21 cellular contexts compared by ENCODE assay signal in genomic region chr14:89360277-89360676, GRCh38. TPM values are rescaled to one million over a fixed set of nuclear protein-coding genes. Genes with fewer than 3 reads are reported as not detected.
DNase-seq lines count a peak whose midpoint lies in the region; ATAC-seq and TF ChIP-seq lines count a peak whose summit lies in the region.
"Had no signal": no experiment of that assay in that cellular context is flagged by ENCODE, and none has a peak within 500 bp of the region (broad histone marks: within the 10 kb centered on the region; RNA-seq: fewer than 3 reads in every experiment).

No MANE protein-coding gene starts in this region.

- no peak overlapping the region for H3K4me2 ChIP-seq in SU-DHL-6 (ENCODE audit: low read depth, low read length, poor library complexity, severe bottlenecking)

- peaks cover 6% of the 10 kb centered on the region for H3K36me3 Mint-ChIP-seq in activated CD4-positive, alpha-beta memory T cell treated with anti-CD3 and anti-CD28 coated beads for 36 hours
- H3K36me3 Mint-ChIP-seq in activated CD4-positive, alpha-beta memory T cell treated with anti-CD3 and anti-CD28 coated beads, Interleukin-2, amount 10 ng/mL, durations not matched to agents 7 days and 5 days (ENCODE audit: low read depth), result peaks cover 11% of the 10 kb centered on the region
- peaks cover 19% of the 10 kb centered on the region for H3K36me3 Mint-ChIP-seq in stimulated activated memory B cell treated with anti-CD40 and anti-IgM and Interleukin-4, amounts not matched to agents 10 μg/mL and 1 μg/mL and 100 μg/mL, for 72 hours

- H3K4me1 ChIP-seq in mucosa of descending colon (ENCODE audit: low read depth), result peaks cover 11% of the 10 kb centered on the region
- H3K4me1 ChIP-seq: SJCRH30 had no signal

- H3K27ac Mint-ChIP-seq in activated CD4-positive, alpha-beta memory T cell treated with anti-CD3 and anti-CD28 coated beads for 36 hours, result peak overlapping the region; percentile 58
- H3K27ac Mint-ChIP-seq in activated CD4-positive, alpha-beta memory T cell treated with anti-CD3 and anti-CD28 coated beads, Interleukin-2, amount 10 ng/mL, durations not matched to agents 7 days and 5 days, result no peak overlapping the region
- peak overlapping the region; percentile 88 for H3K27ac Mint-ChIP-seq in stimulated activated memory B cell treated with anti-CD40 and anti-IgM and Interleukin-4, amounts not matched to agents 10 μg/mL and 1 μg/mL and 100 μg/mL, for 72 hours

- H4K20me1 ChIP-seq in SU-DHL-6 (ENCODE audit: low read depth, low read length), result no peaks in the 10 kb centered on the region

- H3K79me2 ChIP-seq in SU-DHL-6 (ENCODE audit: insufficient read depth, low read length), result peaks cover 69% of the 10 kb centered on the region

- POLR2A ChIA-PET in activated CD4-positive, alpha-beta memory T cell treated with anti-CD3 and anti-CD28 coated beads for 36 hours (lab: Charles Lee), result no interaction called here
- POLR2A ChIA-PET in activated CD4-positive, alpha-beta memory T cell treated with anti-CD3 and anti-CD28 coated beads, Interleukin-2, amount 10 ng/mL, durations not matched to agents 7 days and 5 days (lab: Charles Lee), result no interaction called here

- in situ Hi-C loops in ACHN (cut with HindIII; ENCODE audit: low pct_ligation_motif_present, low pct_unique_long_range_greater_than_20kb, low sequenced_read_pairs), result no loop called here

- H3K27me3 Mint-ChIP-seq in activated CD4-positive, alpha-beta memory T cell treated with anti-CD3 and anti-CD28 coated beads for 36 hours, result no peaks in the 10 kb centered on the region
- H3K27me3 Mint-ChIP-seq in activated CD4-positive, alpha-beta memory T cell treated with anti-CD3 and anti-CD28 coated beads, Interleukin-2, amount 10 ng/mL, durations not matched to agents 7 days and 5 days, result no peaks in the 10 kb centered on the region
- no peaks in the 10 kb centered on the region for H3K27me3 Mint-ChIP-seq in stimulated activated memory B cell treated with anti-CD40 and anti-IgM and Interleukin-4, amounts not matched to agents 10 μg/mL and 1 μg/mL and 100 μg/mL, for 72 hours

- CTCF ChIA-PET in activated CD4-positive, alpha-beta memory T cell treated with anti-CD3 and anti-CD28 coated beads for 36 hours (lab: Charles Lee), result no interaction called here
- CTCF ChIA-PET in activated CD4-positive, alpha-beta memory T cell treated with anti-CD3 and anti-CD28 coated beads, Interleukin-2, amount 10 ng/mL, durations not matched to agents 7 days and 5 days (lab: Charles Lee), result no interaction called here

- peak overlapping the region; percentile 35 for H3K4me3 Mint-ChIP-seq in activated CD4-positive, alpha-beta memory T cell treated with anti-CD3 and anti-CD28 coated beads for 36 hours
- H3K4me3 Mint-ChIP-seq in activated CD4-positive, alpha-beta memory T cell treated with anti-CD3 and anti-CD28 coated beads, Interleukin-2, amount 10 ng/mL, durations not matched to agents 7 days and 5 days, result no peak overlapping the region
- H3K4me3 Mint-ChIP-seq in stimulated activated memory B cell treated with anti-CD40 and anti-IgM and Interleukin-4, amounts not matched to agents 10 μg/mL and 1 μg/mL and 100 μg/mL, for 72 hours, result peak overlapping the region; percentile 36

- H3K9me3 Mint-ChIP-seq in activated CD4-positive, alpha-beta memory T cell treated with anti-CD3 and anti-CD28 coated beads for 36 hours, result no peaks in the 10 kb centered on the region
- no peaks in the 10 kb centered on the region for H3K9me3 Mint-ChIP-seq in activated CD4-positive, alpha-beta memory T cell treated with anti-CD3 and anti-CD28 coated beads, Interleukin-2, amount 10 ng/mL, durations not matched to agents 7 days and 5 days
- peaks cover 3% of the 10 kb centered on the region for H3K9me3 Mint-ChIP-seq in stimulated activated memory B cell treated with anti-CD40 and anti-IgM and Interleukin-4, amounts not matched to agents 10 μg/mL and 1 μg/mL and 100 μg/mL, for 72 hours

- H3K4me1 Mint-ChIP-seq in activated CD4-positive, alpha-beta memory T cell treated with anti-CD3 and anti-CD28 coated beads for 36 hours (ENCODE audit: low read depth), result peaks cover 27% of the 10 kb centered on the region
- H3K4me1 Mint-ChIP-seq in activated CD4-positive, alpha-beta memory T cell treated with anti-CD3 and anti-CD28 coated beads, Interleukin-2, amount 10 ng/mL, durations not matched to agents 7 days and 5 days, result peaks cover 28% of the 10 kb centered on the region
- H3K4me1 Mint-ChIP-seq in stimulated activated memory B cell treated with anti-CD40 and anti-IgM and Interleukin-4, amounts not matched to agents 10 μg/mL and 1 μg/mL and 100 μg/mL, for 72 hours, result peaks cover 63% of the 10 kb centered on the region

- H3K4me3 ChIP-seq in SU-DHL-6 (ENCODE audit: insufficient read depth, low read length, poor library complexity, severe bottlenecking) (no peak overlapping the region), mucosa of descending colon (no peak overlapping the region)
- H3K4me3 ChIP-seq: ovary, SJCRH30, upper lobe of left lung had no signal

- H3K27ac ChIP-seq in SU-DHL-6 (ENCODE audit: low read depth, low read length), result peak overlapping the region; percentile 53
- H3K27ac ChIP-seq in cingulate gyrus (ENCODE audit: low read depth, low read length), result peak overlapping the region; percentile 39
- H3K27ac ChIP-seq: epithelial cell of prostate, SJCRH30 had no signal

- H3K9me3 ChIP-seq in SU-DHL-6 (ENCODE audit: insufficient read depth, low read length), result no peaks in the 10 kb centered on the region
- no peaks in the 10 kb centered on the region for H3K9me3 ChIP-seq in mucosa of descending colon
- H3K9me3 ChIP-seq: ovary, SJCRH30, upper lobe of left lung had no signal

- H2AFZ ChIP-seq in SU-DHL-6 (ENCODE audit: low read depth, low read length, severe bottlenecking), result no peak overlapping the region

- no peak for DNase-seq in activated CD4-positive, alpha-beta memory T cell treated with anti-CD3 and anti-CD28 coated beads for 36 hours
- DNase-seq in activated CD4-positive, alpha-beta memory T cell treated with anti-CD3 and anti-CD28 coated beads, Interleukin-2, amount 10 ng/mL, durations not matched to agents 7 days and 5 days, result no peak
- no peak for DNase-seq in stimulated activated naive CD4-positive, alpha-beta T cell (lab: John Stamatoyannopoulos, UW)
- DNase-seq in mucosa of descending colon, result no peak
- no peak for DNase-seq in ACHN
- DNase-seq: DMS79 treated with DMSO at 0.1 percent for 48 hours; GOT3; NCI-H2029 treated with DMSO at 0.1 percent for 48 hours; NCI-H524; OCI-M1; SJCRH30; small intestine; stimulated activated CD4-positive, alpha-beta T cell treated with anti-CD3 and anti-CD28 coated beads, Interleukin-4, amount 100 ng/mL, for 4 hours; stimulated activated CD8-positive, alpha-beta memory T cell treated with anti-CD3 and anti-CD28 coated beads, Interleukin-4, amount 100 ng/mL, for 48 hours; T-helper 9 cell; upper lobe of left lung had no signal

- H3F3A ChIP-seq in SU-DHL-6 (ENCODE audit: insufficient read depth), result peaks cover 12% of the 10 kb centered on the region

- no peaks in the 10 kb centered on the region for H3K27me3 ChIP-seq in SU-DHL-6 (ENCODE audit: low read length)
- H3K27me3 ChIP-seq: ovary, SJCRH30, upper lobe of left lung had no signal

- no peaks in the 10 kb centered on the region for H3K36me3 ChIP-seq in SU-DHL-6 (ENCODE audit: low read length)
- no peaks in the 10 kb centered on the region for H3K36me3 ChIP-seq in mucosa of descending colon (ENCODE audit: low read depth)
- H3K36me3 ChIP-seq: ovary, upper lobe of left lung had no signal

- ATAC-seq in stimulated activated memory B cell treated with anti-CD40 and anti-IgM and Interleukin-4, amounts not matched to agents 10 μg/mL and 1 μg/mL and 100 μg/mL, for 72 hours, result no peak
- ATAC-seq in mucosa of descending colon, result no peak

- TF ChIP-seq CTCF in SU-DHL-6 (IDR thresholded peaks at IDR 0.05; ENCODE audit: insufficient read depth, low read length, poor library complexity, severe bottlenecking) (no peak), mucosa of descending colon (IDR thresholded peaks at IDR 0.05) (no peak)

- no peak overlapping the region for H3K9ac ChIP-seq in SU-DHL-6 (ENCODE audit: low read length)

- intact Hi-C loops in activated CD4-positive, alpha-beta memory T cell treated with anti-CD3 and anti-CD28 coated beads for 36 hours (cut with micrococcal nuclease), result loop anchor here (10.0 kb wide), 1 partner anchor 85 kb away; no protein-coding TSS in a partner anchor
- intact Hi-C loops in mucosa of descending colon (cut with DNase I, micrococcal nuclease), result loop anchor here in 1 of 2 donors (10.0 kb wide), 1 partner anchor 55 kb away; the partner anchor contains the start of gene FOXN3

- no peaks in the 10 kb centered on the region for H3K9me2 ChIP-seq in SU-DHL-6 (replicated peaks; ENCODE audit: insufficient read depth, low read length)

RNA-seq across cellular contexts. Expression of gene FOXN3, which starts 56.8 kb away (rescaled TPM):
- total RNA-seq in activated CD4-positive, alpha-beta memory T cell treated with anti-CD3 and anti-CD28 coated beads for 36 hours, result 10 to 100 TPM; 59.1 to 63.5 TPM
- total RNA-seq in activated CD4-positive, alpha-beta memory T cell treated with anti-CD3 and anti-CD28 coated beads, Interleukin-2, amount 10 ng/mL, durations not matched to agents 7 days and 5 days, result 10 to 100 TPM; 73.1 to 78.3 TPM
- 100 to 1,000 TPM in 2 of 3 donors, 10 to 100 TPM in 1; 77.4 to 154 (median 113) TPM for total RNA-seq in mucosa of descending colon
